8 cellular contexts compared by ENCODE assay signal in the genomic region with DNA sequence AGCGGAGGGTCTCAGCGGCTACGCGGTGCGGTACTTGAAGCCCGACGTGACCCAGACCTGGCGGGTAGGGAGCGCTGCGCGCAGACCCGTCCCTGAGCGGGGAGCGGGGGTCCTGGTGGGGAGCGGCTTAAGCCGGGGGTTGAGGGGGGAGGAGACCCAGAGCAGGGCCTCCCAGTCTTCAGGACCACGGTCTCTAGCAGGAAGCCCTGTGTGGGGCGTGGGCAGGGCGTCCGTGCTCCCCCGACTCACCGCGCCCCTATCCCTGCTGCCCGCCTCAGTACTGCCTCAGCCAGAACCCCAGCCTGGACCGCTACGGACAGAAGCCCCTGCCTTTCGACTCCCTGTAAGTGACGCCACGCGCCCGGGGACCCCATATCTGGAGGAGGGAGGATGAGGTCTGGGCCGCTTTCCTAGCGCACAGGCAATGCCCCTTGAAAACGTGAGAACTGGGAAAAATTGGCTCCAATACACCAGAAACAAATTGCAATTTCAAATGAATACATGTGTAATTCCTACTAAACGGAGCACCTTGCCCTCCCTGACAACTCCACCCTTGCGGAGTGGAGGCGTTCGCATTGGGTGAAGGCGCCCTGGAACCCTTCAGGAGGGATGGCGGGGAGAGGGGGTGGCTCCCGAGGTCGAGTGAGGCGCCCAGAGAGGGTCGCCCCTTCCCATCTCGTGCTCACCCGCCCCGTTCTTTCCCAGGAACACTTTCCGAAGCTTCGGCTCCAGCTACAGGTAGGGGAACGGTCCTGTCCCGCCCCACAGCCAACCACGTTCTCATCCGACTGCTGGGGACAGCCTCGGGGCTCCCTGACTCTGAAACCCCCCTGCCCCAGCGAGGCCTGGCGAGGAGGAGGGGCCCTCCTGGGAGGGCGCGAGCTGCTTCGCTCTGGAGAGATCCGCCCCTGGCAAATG. TPM values are rescaled to one million over a fixed set of nuclear protein-coding genes. Genes with fewer than 3 reads are reported as not detected.
DNase-seq lines count a peak whose midpoint lies in the region; ATAC-seq lines count a peak whose summit lies in the region.

No MANE protein-coding gene starts in this region.

- H3K36me3 ChIP-seq in CD4-positive, CD25-positive, alpha-beta regulatory T cell (ENCODE audit: control insufficient read depth, insufficient read depth, low read length), result no peaks in the 10 kb centered on the region
- no peaks in the 10 kb centered on the region for H3K36me3 ChIP-seq in muscle layer of colon (ENCODE audit: insufficient read depth, low read length)

- H3K27ac Mint-ChIP-seq in CD4-positive, CD25-positive, alpha-beta regulatory T cell, result peak overlapping the region; percentile 56 to 94 (median 67)

- H3K9me3 ChIP-seq in CD4-positive, CD25-positive, alpha-beta regulatory T cell (ENCODE audit: control insufficient read depth in 2 of 2, low read length in 2 of 2), result no peaks in the 10 kb centered on the region
- H3K9me3 ChIP-seq in muscle layer of colon (ENCODE audit: low read length), result no peaks in the 10 kb centered on the region

- H3K9me3 Mint-ChIP-seq in CD4-positive, CD25-positive, alpha-beta regulatory T cell, result no peaks in the 10 kb centered on the region

- H3K4me1 Mint-ChIP-seq in CD4-positive, CD25-positive, alpha-beta regulatory T cell, result peaks cover 0 to 20% (median 6%) of the 10 kb centered on the region in 4 donors

- no peaks in the 10 kb centered on the region for H3K27me3 ChIP-seq in CD4-positive, CD25-positive, alpha-beta regulatory T cell (ENCODE audit: control insufficient read depth, insufficient read depth, low read length)
- H3K27me3 ChIP-seq in muscle layer of colon (ENCODE audit: control insufficient read depth in 1 of 2, insufficient read depth in 2 of 2, low read length in 2 of 2), result peaks cover 0 to 8% of the 10 kb centered on the region in 2 donors

- no peaks in the 10 kb centered on the region for H3K36me3 Mint-ChIP-seq in CD4-positive, CD25-positive, alpha-beta regulatory T cell

- H3K4me3 Mint-ChIP-seq in CD4-positive, CD25-positive, alpha-beta regulatory T cell, result peak overlapping the region; percentile 82 to 96 (median 89)

- peak overlapping the region; percentile 63 for H3K27ac ChIP-seq in CD4-positive, CD25-positive, alpha-beta regulatory T cell (ENCODE audit: insufficient read depth, low read length, poor library complexity, severe bottlenecking)
- H3K27ac ChIP-seq in muscle layer of colon (ENCODE audit: low read depth, low read length), result no peak overlapping the region

- peak; percentile 28 to 49 for ATAC-seq in CD4-positive, CD25-positive, alpha-beta regulatory T cell (ENCODE audit: low read depth in 2 of 2)
- peak; percentile 15 for ATAC-seq in HG03342 (IDR thresholded peaks at IDR 0.05; ENCODE audit: unreplicated experiment)
- no peak for ATAC-seq in GM18858 (IDR thresholded peaks at IDR 0.05; ENCODE audit: unreplicated experiment)

- peaks cover 18% of the 10 kb centered on the region for H3K4me1 ChIP-seq in CD4-positive, CD25-positive, alpha-beta regulatory T cell (ENCODE audit: control insufficient read depth, insufficient read depth, low read length, poor library complexity, severe bottlenecking)
- H3K4me1 ChIP-seq in muscle layer of colon (ENCODE audit: insufficient read depth, low read length), result peaks cover 12% of the 10 kb centered on the region

- no peak for DNase-seq in CD4-positive, CD25-positive, alpha-beta regulatory T cell
- DNase-seq in dermis blood vessel endothelial cell (peak; percentile 7), hypothalamus (lab: John Stamatoyannopoulos, UW) (no peak), mesenteric fat pad (ENCODE audit: low spot score) (no peak), NCI-H345 (lab: John Stamatoyannopoulos, UW) (no peak)

- H3K9ac ChIP-seq in muscle layer of colon (ENCODE audit: low read length), result no peak overlapping the region

- peaks cover 6% of the 10 kb centered on the region for H3K27me3 Mint-ChIP-seq in CD4-positive, CD25-positive, alpha-beta regulatory T cell

- H3K4me3 ChIP-seq in CD4-positive, CD25-positive, alpha-beta regulatory T cell (ENCODE audit: low read depth, low read length), result peak overlapping the region; percentile 19
- H3K4me3 ChIP-seq in muscle layer of colon (ENCODE audit: low read depth in 1 of 2, low read length in 2 of 2), result peak overlapping the region; percentile 61 to 68

RNA-seq across cellular contexts. Expression of a gene that starts 14.5 kb away (rescaled TPM):
- not detected for total RNA-seq in CD4-positive, CD25-positive, alpha-beta regulatory T cell
- polyA plus RNA-seq in CD4-positive, CD25-positive, alpha-beta regulatory T cell, result not detected
- total RNA-seq in dermis blood vessel endothelial cell (not detected in 2 replicates), mesenteric fat pad (not detected)

RNA-seq across cellular contexts. Expression of a gene that starts 15.0 kb away (rescaled TPM):
- 13.2 TPM for total RNA-seq in CD4-positive, CD25-positive, alpha-beta regulatory T cell
- 1 to 10 TPM; 2.6 to 7.2 (median 5.0) TPM for polyA plus RNA-seq in CD4-positive, CD25-positive, alpha-beta regulatory T cell
- total RNA-seq in dermis blood vessel endothelial cell (3.4 and 6.0 TPM in 2 replicates), mesenteric fat pad (7.5 TPM)

RNA-seq across cellular contexts. Expression of a gene that starts 15.7 kb away (rescaled TPM):
- total RNA-seq in CD4-positive, CD25-positive, alpha-beta regulatory T cell, result 35.7 TPM
- 10 to 100 TPM; 29.3 to 46.8 (median 37.1) TPM for polyA plus RNA-seq in CD4-positive, CD25-positive, alpha-beta regulatory T cell
- total RNA-seq in dermis blood vessel endothelial cell (57.3 and 128 TPM in 2 replicates), mesenteric fat pad (40.8 TPM)

RNA-seq across cellular contexts. Expression of a gene that starts 40.1 kb away (rescaled TPM):
- total RNA-seq in CD4-positive, CD25-positive, alpha-beta regulatory T cell, result 0.27 TPM
- polyA plus RNA-seq in CD4-positive, CD25-positive, alpha-beta regulatory T cell, result under 1 TPM in 2 of 4 donors, not detected in 2; 0.03 to 0.11 TPM
- total RNA-seq in dermis blood vessel endothelial cell (24.2 and 32.3 TPM in 2 replicates), mesenteric fat pad (23.2 TPM)
